In genomic region chr16:87388818-87389134, GRCh38 we compare ENCODE assay signal across 8 cellular contexts. TPM values are rescaled to one million over a fixed set of nuclear protein-coding genes. Genes with fewer than 3 reads are reported as not detected.
DNase-seq lines count a peak whose midpoint lies in the region; ATAC-seq, FAIRE-seq and TF ChIP-seq lines count a peak whose summit lies in the region.

No MANE protein-coding gene starts in this region.

- H3K27ac ChIP-seq in HepG2 (ENCODE audit: extremely low read length, insufficient read depth, low read length), result peak overlapping the region; percentile 66
- H3K27ac ChIP-seq in substantia nigra (ENCODE audit: low read depth, low read length, poor library complexity, severe bottlenecking), result peak overlapping the region; percentile 94

- H3K9me3 Mint-ChIP-seq in T-helper 1 cell treated with Interleukin-12 subunit alpha and Interleukin-12 subunit beta and Interleukin-4 antibody, amounts not matched to agents 30 μg/mL and 1 μg/mL, for 36 hours, result no peaks in the 10 kb centered on the region
- H3K9me3 Mint-ChIP-seq in activated T-helper 17 cell treated with anti-CD3 and anti-CD28 coated beads, Interleukin-2, amount 50 U/mL, for 72 hours, result no peaks in the 10 kb centered on the region

- H3K4me2 ChIP-seq in HepG2 (ENCODE audit: low read depth, low read length), result peak overlapping the region; percentile 62

- peaks cover 2% of the 10 kb centered on the region for H3K36me3 Mint-ChIP-seq in T-helper 1 cell treated with Interleukin-12 subunit alpha and Interleukin-12 subunit beta and Interleukin-4 antibody, amounts not matched to agents 30 μg/mL and 1 μg/mL, for 36 hours (ENCODE audit: low read depth)
- peaks cover 14% of the 10 kb centered on the region for H3K36me3 Mint-ChIP-seq in activated T-helper 17 cell treated with anti-CD3 and anti-CD28 coated beads, Interleukin-2, amount 50 U/mL, for 72 hours (ENCODE audit: low read depth)

- no peaks in the 10 kb centered on the region; a peak in 1 of 5 replicates for H3K27me3 ChIP-seq in HepG2 (ENCODE audit: control insufficient read depth in 1 of 2, insufficient read depth in 2 of 2, low read length in 2 of 2)

- TF ChIP-seq EP300 in HepG2 (IDR thresholded peaks at IDR 0.05; ENCODE audit: low read depth in 2 of 2, low read length in 2 of 2), result no peak
- no peak for TF ChIP-seq EP300 in HepG2 (CRISPR knock-in tag; IDR thresholded peaks at IDR 0.05; ENCODE audit: borderline replicate concordance)

- in situ Hi-C loops in HepG2 (cut with HindIII; ENCODE audit: extremely low pct_ligation_motif_present, low pct_unique_long_range_greater_than_20kb), result loop anchor here (25.0 kb wide), 1 partner anchor 474 kb away; the partner anchor contains the start of gene SLC7A5

- no peak for TF ChIP-seq CTCF in HepG2 (CRISPR knock-in tag; IDR thresholded peaks at IDR 0.05)

- TF ChIP-seq RAD21 in HepG2 (CRISPR knock-in tag; IDR thresholded peaks at IDR 0.05), result no peak

- H3K4me3 Mint-ChIP-seq in T-helper 1 cell treated with Interleukin-12 subunit alpha and Interleukin-12 subunit beta and Interleukin-4 antibody, amounts not matched to agents 30 μg/mL and 1 μg/mL, for 36 hours, result peak overlapping the region; percentile 51
- H3K4me3 Mint-ChIP-seq in activated T-helper 17 cell treated with anti-CD3 and anti-CD28 coated beads, Interleukin-2, amount 50 U/mL, for 72 hours, result peak overlapping the region; percentile 77

- H3K79me2 ChIP-seq in HepG2 (ENCODE audit: insufficient read depth, low read length), result peaks cover 19% of the 10 kb centered on the region

- CTCF ChIA-PET in HepG2 (lab: Yijun Ruan, JAX; ENCODE audit: low intra/inter-chr PET ratio, low total read pairs), result no interaction called here

- peaks cover 45% of the 10 kb centered on the region for H3K4me1 Mint-ChIP-seq in T-helper 1 cell treated with Interleukin-12 subunit alpha and Interleukin-12 subunit beta and Interleukin-4 antibody, amounts not matched to agents 30 μg/mL and 1 μg/mL, for 36 hours (ENCODE audit: low read depth)
- peaks cover 23% of the 10 kb centered on the region for H3K4me1 Mint-ChIP-seq in activated T-helper 17 cell treated with anti-CD3 and anti-CD28 coated beads, Interleukin-2, amount 50 U/mL, for 72 hours

- WGBS in HepG2 (ENCODE audit: low lambda C conversion rate), result 0% methylated on average over 1 of the region's 1 CpG

- H2AFZ ChIP-seq in HepG2 (ENCODE audit: low read length), result no peak overlapping the region

- H3K36me3 ChIP-seq in HepG2 (replicated peaks in 1 of 2; ENCODE audit: control insufficient read depth in 1 of 2, insufficient read depth in 2 of 2, low read length in 2 of 2), result no peaks in the 10 kb centered on the region

- intact Hi-C loops in HepG2 (cut with micrococcal nuclease; ENCODE audit: unreplicated experiment), result loop anchor here (10.0 kb wide), 2 partner anchors 96 to 466 kb away; no protein-coding TSS in a partner anchor

- ATAC-seq in activated T-helper 17 cell treated with anti-CD3 and anti-CD28 coated beads, Interleukin-2, amount 50 U/mL, for 72 hours (replicated peaks), result no peak
- ATAC-seq in HepG2, result no peak
- ATAC-seq in HG03196 (IDR thresholded peaks at IDR 0.05; ENCODE audit: unreplicated experiment), result no peak
- ATAC-seq in GM19023 (IDR thresholded peaks at IDR 0.05; ENCODE audit: unreplicated experiment), result no peak

- no peak for TF ChIP-seq POLR2A in HepG2 (IDR thresholded peaks at IDR 0.05; ENCODE audit: insufficient read depth in 1 of 2, low read depth in 2 of 2, low read length in 2 of 2)

- POLR2A ChIA-PET in HepG2 (lab: Yijun Ruan, JAX), result interaction anchor here (0.7 to 4.2 kb wide), 22 partner anchors 9 to 148 kb away, joined by 3 to 62 read pairs (median 4); partner anchors contain the start of gene C16orf95

- H3K9me3 ChIP-seq in HepG2 (ENCODE audit: low read length), result no peaks in the 10 kb centered on the region

- H3K27ac Mint-ChIP-seq in T-helper 1 cell treated with Interleukin-12 subunit alpha and Interleukin-12 subunit beta and Interleukin-4 antibody, amounts not matched to agents 30 μg/mL and 1 μg/mL, for 36 hours, result peak overlapping the region; percentile 95
- peak overlapping the region; percentile 88 for H3K27ac Mint-ChIP-seq in activated T-helper 17 cell treated with anti-CD3 and anti-CD28 coated beads, Interleukin-2, amount 50 U/mL, for 72 hours

- peak overlapping the region; percentile 34 for H3K9ac ChIP-seq in HepG2 (ENCODE audit: insufficient read depth, low read depth, low read length)

- no peak for DNase-seq in T-helper 1 cell
- DNase-seq in HepG2 (ENCODE audit: low spot score), result no peak
- DNase-seq in substantia nigra (lab: John Stamatoyannopoulos, UW), result no peak
- DNase-seq in NCI-H1930 (lab: John Stamatoyannopoulos, UW), result no peak

- BruUV-seq in HepG2 (replicated peaks; lab: Mats Ljungman, UMichigan), result no TSS peak

- H4K20me1 ChIP-seq in HepG2 (ENCODE audit: insufficient read depth, low read length), result peaks cover 11% of the 10 kb centered on the region

- H3K4me3 ChIP-seq in HepG2 (replicated peaks in 1 of 3; ENCODE audit: insufficient read depth in 1 of 3, low read depth in 2 of 3, low read length in 3 of 3), result peak overlapping the region in 2 of 3 experiments; percentile 5 to 31; a peak in 1 of 6 replicates

- H3K4me1 ChIP-seq in HepG2 (ENCODE audit: insufficient read depth, low read length), result peaks cover 64% of the 10 kb centered on the region

- H3K27me3 Mint-ChIP-seq in T-helper 1 cell treated with Interleukin-12 subunit alpha and Interleukin-12 subunit beta and Interleukin-4 antibody, amounts not matched to agents 30 μg/mL and 1 μg/mL, for 36 hours (ENCODE audit: low read depth), result no peaks in the 10 kb centered on the region
- H3K27me3 Mint-ChIP-seq in activated T-helper 17 cell treated with anti-CD3 and anti-CD28 coated beads, Interleukin-2, amount 50 U/mL, for 72 hours, result no peaks in the 10 kb centered on the region

- no peak for FAIRE-seq in HepG2 (lab: Jason Lieb, UNC)

TF ChIP-seq in HepG2, 621 proteins besides CTCF, POLR2A, EP300 and RAD21 (continues in another document):
- TF ChIP-seq ZNF674 (CRISPR knock-in tag; IDR thresholded peaks at IDR 0.05; ENCODE audit: low read depth), result no peak
- TF ChIP-seq ZNF256 (CRISPR knock-in tag; conservative IDR thresholded peaks at IDR 0.05), result no peak
- TF ChIP-seq ZZZ3 (CRISPR knock-in tag; IDR thresholded peaks at IDR 0.05; ENCODE audit: borderline replicate concordance), result no peak
- no peak for TF ChIP-seq CBX2 (IDR thresholded peaks at IDR 0.05; ENCODE audit: low read depth, low read length)
- no peak for TF ChIP-seq CBX2 (CRISPR knock-in tag; IDR thresholded peaks at IDR 0.05; ENCODE audit: low read depth)
- TF ChIP-seq KAT8 (CRISPR knock-in tag; IDR thresholded peaks at IDR 0.05), result no peak

RNA-seq across cellular contexts. Expression of gene MAP1LC3B, which starts 3.4 kb away (rescaled TPM):
- 10 to 100 TPM; 57.3 to 69.1 TPM for total RNA-seq in activated T-helper 17 cell treated with anti-CD3 and anti-CD28 coated beads, Interleukin-2, amount 50 U/mL, for 72 hours
- 15.7 and 30.6 TPM in 2 replicates for total RNA-seq in HepG2 (2016; rRNA removed; fragmentation: Illumina TruSeq; extraction: Trizol)
- total RNA-seq in HepG2 (2016; cell fraction: cytosol; rRNA removed; fragmentation: Illumina TruSeq; extraction: Trizol; ENCODE audit: low read depth), result 5.5 and 7.0 TPM in 2 replicates
- total RNA-seq in HepG2 (2016; cell fraction: insoluble cytoplasmic fraction; rRNA removed; fragmentation: Illumina TruSeq; extraction: Trizol), result 15.9 and 27.1 TPM in 2 replicates
- 24.8 and 26.3 TPM in 2 replicates for total RNA-seq in HepG2 (2016; cell fraction: membrane; rRNA removed; fragmentation: Illumina TruSeq; extraction: Trizol)
- 22.0 and 22.3 TPM in 2 replicates for total RNA-seq in HepG2 (2016; cell fraction: nucleus; rRNA removed; fragmentation: Illumina TruSeq; extraction: Trizol)
- 37.4 and 37.9 TPM in 2 replicates for polyA plus RNA-seq in HepG2 (2011; rRNA removed)
- polyA plus RNA-seq in HepG2 (2011; cell fraction: cytosol; rRNA removed), result 18.1 and 36.3 TPM in 2 replicates
- 15.1 and 23.4 TPM in 2 replicates for polyA plus RNA-seq in HepG2 (2011; cell fraction: nucleus; rRNA removed)
- polyA plus RNA-seq in HepG2 (2012), result 68.5 and 98.3 TPM in 2 replicates
- 9.9 and 13.1 TPM in 2 replicates for polyA plus RNA-seq in HepG2 (2016; cell fraction: cytosol; fragmentation: Illumina TruSeq; extraction: Trizol; ENCODE audit: low read depth)
- 65.5 and 71.9 TPM in 2 replicates for polyA plus RNA-seq in HepG2 (2016; cell fraction: insoluble cytoplasmic fraction; fragmentation: Illumina TruSeq; extraction: Trizol; ENCODE audit: low read depth)
- polyA plus RNA-seq in HepG2 (2016; cell fraction: membrane; fragmentation: Illumina TruSeq; extraction: Trizol; ENCODE audit: low read depth), result 26.7 and 27.4 TPM in 2 replicates
- 42.6 and 45.0 TPM in 2 replicates for polyA plus RNA-seq in HepG2 (2016; cell fraction: nucleus; fragmentation: Illumina TruSeq; extraction: Trizol; ENCODE audit: insufficient read depth, low read depth)
- polyA minus RNA-seq in HepG2 (2011; rRNA and poly(A)+ RNA removed; ENCODE audit: low replicate concordance), result 13.2 and 15.8 TPM in 2 replicates
- polyA minus RNA-seq in HepG2 (2011; cell fraction: cytosol; rRNA and poly(A)+ RNA removed), result 22.2 and 35.4 TPM in 2 replicates
- polyA minus RNA-seq in HepG2 (2011; cell fraction: nucleus; rRNA and poly(A)+ RNA removed), result 23.0 and 32.7 TPM in 2 replicates

RNA-seq across cellular contexts. Expression of gene FBXO31, which starts 5.2 kb away (rescaled TPM):
- total RNA-seq in activated T-helper 17 cell treated with anti-CD3 and anti-CD28 coated beads, Interleukin-2, amount 50 U/mL, for 72 hours, result 10 to 100 TPM; 21.9 to 29.1 TPM
- total RNA-seq in HepG2 (2016; rRNA removed; fragmentation: Illumina TruSeq; extraction: Trizol), result 81.3 and 92.4 TPM in 2 replicates
- 18.3 and 22.9 TPM in 2 replicates for total RNA-seq in HepG2 (2016; cell fraction: cytosol; rRNA removed; fragmentation: Illumina TruSeq; extraction: Trizol; ENCODE audit: low read depth)
- 64.5 and 91.5 TPM in 2 replicates for total RNA-seq in HepG2 (2016; cell fraction: insoluble cytoplasmic fraction; rRNA removed; fragmentation: Illumina TruSeq; extraction: Trizol)
- total RNA-seq in HepG2 (2016; cell fraction: membrane; rRNA removed; fragmentation: Illumina TruSeq; extraction: Trizol), result 33.7 and 38.0 TPM in 2 replicates
- total RNA-seq in HepG2 (2016; cell fraction: nucleus; rRNA removed; fragmentation: Illumina TruSeq; extraction: Trizol), result 94.4 and 107 TPM in 2 replicates
- 101 and 118 TPM in 2 replicates for polyA plus RNA-seq in HepG2 (2011; rRNA removed)
- polyA plus RNA-seq in HepG2 (2011; cell fraction: cytosol; rRNA removed), result 51.6 and 63.1 TPM in 2 replicates
- polyA plus RNA-seq in HepG2 (2011; cell fraction: nucleus; rRNA removed), result 393 and 579 TPM in 2 replicates
- polyA plus RNA-seq in HepG2 (2012), result 75.5 and 101 TPM in 2 replicates
- 6.1 and 6.4 TPM in 2 replicates for polyA plus RNA-seq in HepG2 (2016; cell fraction: cytosol; fragmentation: Illumina TruSeq; extraction: Trizol; ENCODE audit: low read depth)
- polyA plus RNA-seq in HepG2 (2016; cell fraction: insoluble cytoplasmic fraction; fragmentation: Illumina TruSeq; extraction: Trizol; ENCODE audit: low read depth), result 57.9 and 71.3 TPM in 2 replicates
- polyA plus RNA-seq in HepG2 (2016; cell fraction: membrane; fragmentation: Illumina TruSeq; extraction: Trizol; ENCODE audit: low read depth), result 18.2 and 18.3 TPM in 2 replicates
- polyA plus RNA-seq in HepG2 (2016; cell fraction: nucleus; fragmentation: Illumina TruSeq; extraction: Trizol; ENCODE audit: insufficient read depth, low read depth), result 256 and 269 TPM in 2 replicates
- polyA minus RNA-seq in HepG2 (2011; rRNA and poly(A)+ RNA removed; ENCODE audit: low replicate concordance), result 29.6 and 164 TPM in 2 replicates
- polyA minus RNA-seq in HepG2 (2011; cell fraction: cytosol; rRNA and poly(A)+ RNA removed), result 53.4 and 63.9 TPM in 2 replicates
- 202 and 208 TPM in 2 replicates for polyA minus RNA-seq in HepG2 (2011; cell fraction: nucleus; rRNA and poly(A)+ RNA removed)
